ENCODE assay signal across 28 cellular contexts in the genomic region with DNA sequence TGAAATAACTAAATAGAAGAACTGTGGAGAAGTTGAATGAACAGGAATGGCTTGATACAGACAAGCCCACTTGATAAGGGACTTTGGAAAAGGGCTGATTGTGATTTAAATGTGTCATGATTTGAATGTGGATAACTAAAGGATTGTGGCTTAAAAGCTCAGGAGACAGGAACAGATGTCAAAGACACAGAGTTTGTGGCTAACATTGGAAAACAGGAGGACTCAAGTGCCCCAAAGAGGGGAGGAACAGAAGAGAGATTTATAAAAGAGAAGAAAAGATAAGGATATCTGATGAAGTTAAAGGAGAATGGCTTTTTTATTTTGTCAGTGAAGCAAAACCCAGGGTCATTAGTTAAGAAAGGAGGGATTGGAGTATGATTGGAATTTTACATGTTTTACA.
"Had no signal": no experiment of that assay in that cellular context is flagged by ENCODE, and none has a peak within 500 bp of the region (broad histone marks: within the 10 kb centered on the region; RNA-seq: fewer than 3 reads in every experiment).

No MANE protein-coding gene starts in this region.

- H3K4me3 ChIP-seq: esophagus squamous epithelium, left lung, lower lobe of right lung, ovary, prostate gland, sigmoid colon, thoracic aorta, uterus had no signal

- ATAC-seq: activated CD4-positive, alpha-beta T cell treated with anti-CD3 and anti-CD28 coated beads for 36 hours; activated naive CD4-positive, alpha-beta T cell treated with anti-CD3 and anti-CD28 coated beads, Interleukin-2, amount 50 U/mL, for 72 hours; activated T-cell treated with anti-CD3 and anti-CD28 coated beads, Interleukin-2, amount 50 U/mL, for 72 hours; left lung; lower lobe of right lung; stimulated activated effector memory CD8-positive, alpha-beta T cell treated with anti-CD3 and anti-CD28 coated beads, Interleukin-12 subunit alpha, Interleukin-12 subunit beta, amount 100 ng/mL, for 72 hours had no signal

- H3K4me1 ChIP-seq: esophagus squamous epithelium, left lung, lower lobe of right lung, prostate gland, sigmoid colon, uterus had no signal

- H3K9me3 Mint-ChIP-seq: activated naive CD4-positive, alpha-beta T cell treated with anti-CD3 and anti-CD28 coated beads, Interleukin-2, amount 50 U/mL, for 72 hours; activated T-cell treated with anti-CD3 and anti-CD28 coated beads, Interleukin-2, amount 50 U/mL, for 72 hours; central memory CD8-positive, alpha-beta T cell; dendritic cell treated with granulocyte-macrophage colony-stimulating factor and Interleukin-4, amounts not matched to agents 40 ng/mL and 50 ng/mL, for 4 days; nephron; stimulated activated effector memory CD8-positive, alpha-beta T cell treated with anti-CD3 and anti-CD28 coated beads, Interleukin-12 subunit alpha, Interleukin-12 subunit beta, amount 100 ng/mL, for 72 hours; stimulated activated naive CD8-positive, alpha-beta T cell treated with anti-CD3 and anti-CD28 coated beads, Interleukin-15, Interleukin-2, amounts not matched to agents 100 ng/mL and 50 ng/mL, for 24 hours; type B pancreatic cell had no signal

- H3K36me3 ChIP-seq: esophagus squamous epithelium, left lung, lower lobe of right lung, ovary, prostate gland, sigmoid colon, thoracic aorta, uterus had no signal

- H3K27me3 ChIP-seq: left lung, ovary, sigmoid colon, uterus had no signal

- H3K4me3 Mint-ChIP-seq: activated CD4-positive, alpha-beta T cell treated with anti-CD3 and anti-CD28 coated beads for 36 hours; activated T-cell treated with anti-CD3 and anti-CD28 coated beads, Interleukin-2, amount 50 U/mL, for 72 hours; central memory CD8-positive, alpha-beta T cell; dendritic cell treated with granulocyte-macrophage colony-stimulating factor and Interleukin-4, amounts not matched to agents 40 ng/mL and 50 ng/mL, for 4 days; nephron; stimulated activated effector memory CD8-positive, alpha-beta T cell treated with anti-CD3 and anti-CD28 coated beads, Interleukin-12 subunit alpha, Interleukin-12 subunit beta, amount 100 ng/mL, for 72 hours; stimulated activated naive CD8-positive, alpha-beta T cell treated with anti-CD3 and anti-CD28 coated beads, Interleukin-15, Interleukin-2, amounts not matched to agents 100 ng/mL and 50 ng/mL, for 24 hours; type B pancreatic cell had no signal

- H3K4me1 Mint-ChIP-seq: activated CD4-positive, alpha-beta T cell treated with anti-CD3 and anti-CD28 coated beads for 36 hours; central memory CD8-positive, alpha-beta T cell; stimulated activated effector memory CD8-positive, alpha-beta T cell treated with anti-CD3 and anti-CD28 coated beads, Interleukin-12 subunit alpha, Interleukin-12 subunit beta, amount 100 ng/mL, for 72 hours had no signal

- H3K27ac ChIP-seq: epithelial cell of prostate, esophagus squamous epithelium, left lung, lower lobe of right lung, ovary, prostate gland, sigmoid colon, thoracic aorta, uterus had no signal

- DNase-seq: activated CD4-positive, alpha-beta T cell treated with anti-CD3 and anti-CD28 coated beads for 36 hours; activated CD4-positive, alpha-beta T cell treated with anti-CD3 and anti-CD28 coated beads, Interleukin-2, amount 50 U/mL, for 4 hours; activated CD4-positive, CD25-positive, alpha-beta regulatory T cell; activated naive CD4-positive, alpha-beta T cell; activated T-cell treated with anti-CD3 and anti-CD28 coated beads for 4 hours; activated T-cell treated with anti-CD3 and anti-CD28 coated beads, Interleukin-2, amount 50 U/mL, for 72 hours; anterior cingulate cortex; esophagus squamous epithelium; foreskin melanocyte; left lung; lower lobe of right lung; mesenchymal stem cell; ovary; sigmoid colon; small intestine; stimulated activated CD4-positive, alpha-beta T cell treated with anti-CD3 and anti-CD28 coated beads, Interleukin-4, amount 100 ng/mL, for 24 hours; T-helper 2 cell; uterus had no signal

- H3K9me3 ChIP-seq: esophagus squamous epithelium, left lung, lower lobe of right lung, ovary, prostate gland, sigmoid colon, thoracic aorta, uterus had no signal

- H3K27ac Mint-ChIP-seq: activated CD4-positive, alpha-beta T cell treated with anti-CD3 and anti-CD28 coated beads for 36 hours; activated T-cell treated with anti-CD3 and anti-CD28 coated beads, Interleukin-2, amount 50 U/mL, for 72 hours; dendritic cell treated with granulocyte-macrophage colony-stimulating factor and Interleukin-4, amounts not matched to agents 40 ng/mL and 50 ng/mL, for 4 days; nephron; stimulated activated effector memory CD8-positive, alpha-beta T cell treated with anti-CD3 and anti-CD28 coated beads, Interleukin-12 subunit alpha, Interleukin-12 subunit beta, amount 100 ng/mL, for 72 hours; stimulated activated naive CD8-positive, alpha-beta T cell treated with anti-CD3 and anti-CD28 coated beads, Interleukin-15, Interleukin-2, amounts not matched to agents 100 ng/mL and 50 ng/mL, for 24 hours; type B pancreatic cell had no signal

- H3K36me3 Mint-ChIP-seq: activated naive CD4-positive, alpha-beta T cell treated with anti-CD3 and anti-CD28 coated beads, Interleukin-2, amount 50 U/mL, for 72 hours; stimulated activated effector memory CD8-positive, alpha-beta T cell treated with anti-CD3 and anti-CD28 coated beads, Interleukin-12 subunit alpha, Interleukin-12 subunit beta, amount 100 ng/mL, for 72 hours; type B pancreatic cell had no signal
